ENCODE assay signal across 14 cellular contexts in genomic region chr5:81788271-81788670, GRCh38. TPM values are rescaled to one million over a fixed set of nuclear protein-coding genes. Genes with fewer than 3 reads are reported as not detected.
DNase-seq lines count a peak whose midpoint lies in the region; ATAC-seq and TF ChIP-seq lines count a peak whose summit lies in the region.
"Had no signal": no experiment of that assay in that cellular context is flagged by ENCODE, and none has a peak within 500 bp of the region (broad histone marks: within the 10 kb centered on the region; RNA-seq: fewer than 3 reads in every experiment).

No MANE protein-coding gene starts in this region.

- POLR2A ChIA-PET in naive thymus-derived CD8-positive, alpha-beta T cell (lab: Charles Lee): no interaction called here

- H3K4me3 ChIP-seq in GM23248 (no peak overlapping the region; the same call in 1 of the 2 replicates), hepatocyte (no peak overlapping the region), sigmoid colon (peak overlapping the region in 2 of 4 donors; percentile 0 to 10)

- H3K9me3 ChIP-seq in GM23248 (ENCODE audit: low read depth) (no peaks in the 10 kb centered on the region), hepatocyte (ENCODE audit: low read depth) (no peaks in the 10 kb centered on the region), sigmoid colon (no peaks in the 10 kb centered on the region)

- H3K27ac ChIP-seq in GM23248 (no peak overlapping the region), hepatocyte (peak overlapping the region; percentile 52), sigmoid colon (peak overlapping the region; percentile 15 to 65 (median 62))

- H3K27me3 ChIP-seq in GM23248 (replicated peaks; ENCODE audit: insufficient read depth): no peaks in the 10 kb centered on the region
- no peaks in the 10 kb centered on the region for H3K27me3 ChIP-seq in hepatocyte
- no peaks in the 10 kb centered on the region for H3K27me3 ChIP-seq in sigmoid colon

- H3K36me3 Mint-ChIP-seq in naive thymus-derived CD8-positive, alpha-beta T cell: no peaks in the 10 kb centered on the region
- H3K36me3 Mint-ChIP-seq: activated CD8-positive, alpha-beta memory T cell treated with anti-CD3 and anti-CD28 coated beads, Interleukin-2, amount 10 ng/mL, durations not matched to agents 7 days and 5 days; activated naive CD8-positive, alpha-beta T cell; stimulated activated effector memory CD8-positive, alpha-beta T cell treated with anti-CD3 and anti-CD28 coated beads, Interleukin-12 subunit alpha, Interleukin-12 subunit beta, amount 100 ng/mL, for 72 hours had no signal

- no peaks in the 10 kb centered on the region for H3K27me3 Mint-ChIP-seq in naive thymus-derived CD8-positive, alpha-beta T cell
- H3K27me3 Mint-ChIP-seq: activated CD8-positive, alpha-beta memory T cell treated with anti-CD3 and anti-CD28 coated beads, Interleukin-2, amount 10 ng/mL, durations not matched to agents 7 days and 5 days; activated naive CD8-positive, alpha-beta T cell had no signal

- H3F3A ChIP-seq in GM23248 (ENCODE audit: insufficient read depth): no peaks in the 10 kb centered on the region

- DNase-seq in GM23248 (no peak), hepatocyte (ENCODE audit: low spot score) (no peak), sigmoid colon (no peak), NCI-H1436 treated with DMSO at 0.1 percent for 48 hours (lab: John Stamatoyannopoulos, UW) (no peak), NCI-H446 treated with DMSO at 0.1 percent for 48 hours (lab: John Stamatoyannopoulos, UW) (no peak)
- DNase-seq in effector CD8-positive, alpha-beta T cell (lab: John Stamatoyannopoulos, UW): no peak
- no peak for DNase-seq in naive thymus-derived CD8-positive, alpha-beta T cell
- DNase-seq: activated CD8-positive, alpha-beta memory T cell treated with anti-CD3 and anti-CD28 coated beads, Interleukin-2, amount 10 ng/mL, durations not matched to agents 7 days and 5 days; cortex of kidney; GF-D8; NCI-H446 had no signal

- H3K9me2 ChIP-seq in GM23248 (ENCODE audit: insufficient read depth) (no peaks in the 10 kb centered on the region), hepatocyte (replicated peaks; ENCODE audit: insufficient read depth) (no peaks in the 10 kb centered on the region)

- no peaks in the 10 kb centered on the region for H3K9me3 Mint-ChIP-seq in naive thymus-derived CD8-positive, alpha-beta T cell
- H3K9me3 Mint-ChIP-seq: stimulated activated effector memory CD8-positive, alpha-beta T cell treated with anti-CD3 and anti-CD28 coated beads, Interleukin-12 subunit alpha, Interleukin-12 subunit beta, amount 100 ng/mL, for 72 hours had no signal

- H4K20me1 ChIP-seq in GM23248 (ENCODE audit: insufficient read depth): no peaks in the 10 kb centered on the region
- H4K20me1 ChIP-seq in hepatocyte (ENCODE audit: insufficient read depth, poor library complexity, severe bottlenecking): no peaks in the 10 kb centered on the region

- WGBS in GM23248 (ENCODE audit: low coverage in 1 of 2, low lambda C conversion rate in 2 of 2, missing lambda C conversion rate in 2 of 2), 2 experiments: 9 to 13% methylated on average over 3 of the region's 3 CpGs
- WGBS in hepatocyte (ENCODE audit: low lambda C conversion rate, missing lambda C conversion rate): 46% methylated on average over 3 of the region's 3 CpGs
- 62 to 63% methylated on average over 3 of the region's 3 CpGs for WGBS in sigmoid colon, 2 donors

- no peak overlapping the region for H3K9ac ChIP-seq in GM23248

- intact Hi-C loops in sigmoid colon (cut with DNase I): loop anchor here (1.0 kb wide), 1 partner anchor 63 kb away; no protein-coding TSS in a partner anchor

- no peak for TF ChIP-seq EP300 in sigmoid colon (IDR thresholded peaks at IDR 0.05)

- peak; percentile 48; the same call in 2 of the 3 replicates for ATAC-seq in SK-N-SH treated with all-trans-retinoic acid at 6 μM for 48 hours
- no peak for ATAC-seq in naive thymus-derived CD8-positive, alpha-beta T cell
- ATAC-seq: activated CD8-positive, alpha-beta memory T cell treated with anti-CD3 and anti-CD28 coated beads, Interleukin-2, amount 10 ng/mL, durations not matched to agents 7 days and 5 days; stimulated activated effector memory CD8-positive, alpha-beta T cell treated with anti-CD3 and anti-CD28 coated beads, Interleukin-12 subunit alpha, Interleukin-12 subunit beta, amount 100 ng/mL, for 72 hours had no signal

- in situ Hi-C loops in GM23248 (cut with MboI): no loop called here

- no peak overlapping the region for H3K4me3 Mint-ChIP-seq in naive thymus-derived CD8-positive, alpha-beta T cell
- H3K4me3 Mint-ChIP-seq: activated CD8-positive, alpha-beta memory T cell treated with anti-CD3 and anti-CD28 coated beads, Interleukin-2, amount 10 ng/mL, durations not matched to agents 7 days and 5 days; activated naive CD8-positive, alpha-beta T cell; stimulated activated effector memory CD8-positive, alpha-beta T cell treated with anti-CD3 and anti-CD28 coated beads, Interleukin-12 subunit alpha, Interleukin-12 subunit beta, amount 100 ng/mL, for 72 hours had no signal

- TF ChIP-seq POLR2A in sigmoid colon (IDR thresholded peaks at IDR 0.05): no peak

- H3K79me2 ChIP-seq in GM23248 (ENCODE audit: insufficient read depth): no peaks in the 10 kb centered on the region
- H3K79me2 ChIP-seq in hepatocyte: no peaks in the 10 kb centered on the region

- TF ChIP-seq CTCF in hepatocyte (IDR thresholded peaks at IDR 0.05; ENCODE audit: poor library complexity) (no peak), sigmoid colon (IDR thresholded peaks at IDR 0.05) (no peak)

- H3K4me1 ChIP-seq in GM23248 (ENCODE audit: insufficient read depth) (peaks cover 24% of the 10 kb centered on the region), hepatocyte (ENCODE audit: insufficient read depth) (no peaks in the 10 kb centered on the region), sigmoid colon (peaks cover 0 to 37% (median 30%) of the 10 kb centered on the region in 4 donors)

- peak overlapping the region in 1 of 10 donors; percentile 56 for H3K27ac Mint-ChIP-seq in naive thymus-derived CD8-positive, alpha-beta T cell
- H3K27ac Mint-ChIP-seq: activated CD8-positive, alpha-beta memory T cell treated with anti-CD3 and anti-CD28 coated beads, Interleukin-2, amount 10 ng/mL, durations not matched to agents 7 days and 5 days; activated naive CD8-positive, alpha-beta T cell; stimulated activated effector memory CD8-positive, alpha-beta T cell treated with anti-CD3 and anti-CD28 coated beads, Interleukin-12 subunit alpha, Interleukin-12 subunit beta, amount 100 ng/mL, for 72 hours had no signal

- H2AFZ ChIP-seq in GM23248 (peak overlapping the region; percentile 59), hepatocyte (peak overlapping the region; percentile 11)

- H3K36me3 ChIP-seq in GM23248 (ENCODE audit: low read depth) (no peaks in the 10 kb centered on the region), hepatocyte (replicated peaks; ENCODE audit: insufficient read depth, low read depth) (no peaks in the 10 kb centered on the region), sigmoid colon (no peaks in the 10 kb centered on the region)

- H3K4me2 ChIP-seq in GM23248 (ENCODE audit: unreplicated experiment): peak overlapping the region; percentile 57
- peak overlapping the region; percentile 56 for H3K4me2 ChIP-seq in hepatocyte

- peaks cover 7 to 16% (median 13%) of the 10 kb centered on the region in 4 donors for H3K4me1 Mint-ChIP-seq in naive thymus-derived CD8-positive, alpha-beta T cell
- H3K4me1 Mint-ChIP-seq: activated CD8-positive, alpha-beta memory T cell treated with anti-CD3 and anti-CD28 coated beads, Interleukin-2, amount 10 ng/mL, durations not matched to agents 7 days and 5 days; stimulated activated effector memory CD8-positive, alpha-beta T cell treated with anti-CD3 and anti-CD28 coated beads, Interleukin-12 subunit alpha, Interleukin-12 subunit beta, amount 100 ng/mL, for 72 hours had no signal

TF ChIP-seq in SK-N-SH treated with all-trans-retinoic acid at 6 μM for 48 hours, 23 proteins besides CTCF, POLR2A, EP300 and RAD21 (continues in another document):
- no peak for TF ChIP-seq CSDC2 (CRISPR knock-in tag; IDR thresholded peaks at IDR 0.05)
- no peak for TF ChIP-seq GLIS3 (CRISPR knock-in tag; IDR thresholded peaks at IDR 0.05)
- TF ChIP-seq ZFP3 (CRISPR knock-in tag; IDR thresholded peaks at IDR 0.05): no peak
- no peak for TF ChIP-seq ZNF8 (CRISPR knock-in tag; IDR thresholded peaks at IDR 0.05)
- no peak for TF ChIP-seq CSRNP3 (CRISPR knock-in tag; IDR thresholded peaks at IDR 0.05)
- TF ChIP-seq OSR1 (CRISPR knock-in tag; IDR thresholded peaks at IDR 0.05): no peak
- no peak for TF ChIP-seq POU6F1 (CRISPR knock-in tag; IDR thresholded peaks at IDR 0.05; ENCODE audit: borderline replicate concordance, low read depth)

RNA-seq across cellular contexts. Expression of gene SSBP2, which starts 37.4 kb away (rescaled TPM):
- 22.0 and 25.5 TPM in 2 replicates for total RNA-seq in GM23248 (2014; rRNA removed; shearing (Covaris generic))
- polyA plus RNA-seq in GM23248 (2016; fragmentation: Nextera tagmentation; extraction: Ambion mirVana) (40.0 and 43.0 TPM in 2 replicates), hepatocyte (47.7 and 48.2 TPM in 2 replicates), sigmoid colon (10 to 100 TPM in 2 of 3 donors, 1 to 10 TPM in 1; 9.9 to 19.2 (median 14.1) TPM)
- total RNA-seq in hepatocyte (23.7 and 29.3 TPM in 2 replicates), sigmoid colon (10 to 100 TPM; 68.7 to 89.2 (median 84.6) TPM)
- total RNA-seq in naive thymus-derived CD8-positive, alpha-beta T cell: 10 to 100 TPM; 40.2 to 40.6 TPM
- 10 to 100 TPM; 36.4 to 43.8 (median 36.8) TPM for polyA plus RNA-seq in naive thymus-derived CD8-positive, alpha-beta T cell
